In genomic region chr20:62161347-62161746, GRCh38 we compare ENCODE assay signal across 19 cellular contexts. TPM values are rescaled to one million over a fixed set of nuclear protein-coding genes. Genes with fewer than 3 reads are reported as not detected.
A peak's percentile ranks its signal among the peaks of the same experiment; 100 is the strongest.
DNase-seq lines count a peak whose midpoint lies in the region; ATAC-seq and TF ChIP-seq lines count a peak whose summit lies in the region.
"Had no signal": no experiment of that assay in that cellular context is flagged by ENCODE, and none has a peak within 500 bp of the region (broad histone marks: within the 10 kb centered on the region; RNA-seq: fewer than 3 reads in every experiment).

No MANE protein-coding gene starts in this region.

- no peak overlapping the region for H3K4me3 Mint-ChIP-seq in naive thymus-derived CD8-positive, alpha-beta T cell
- H3K4me3 Mint-ChIP-seq: dendritic cell treated with granulocyte-macrophage colony-stimulating factor and Interleukin-4, amounts not matched to agents 40 ng/mL and 50 ng/mL, for 4 days had no signal

- H3K36me3 Mint-ChIP-seq in naive thymus-derived CD8-positive, alpha-beta T cell, result peaks cover 2 to 29% (median 6%) of the 10 kb centered on the region in 3 donors

- no peak for TF ChIP-seq CTCF in RWPE1 (conservative IDR thresholded peaks at IDR 0.05; ENCODE audit: low read depth)

- no peaks in the 10 kb centered on the region for H3K27me3 Mint-ChIP-seq in naive thymus-derived CD8-positive, alpha-beta T cell
- H3K27me3 Mint-ChIP-seq: dendritic cell treated with granulocyte-macrophage colony-stimulating factor and Interleukin-4, amounts not matched to agents 40 ng/mL and 50 ng/mL, for 4 days had no signal

- POLR2A ChIA-PET in RWPE1 (lab: Yijun Ruan, JAX; ENCODE audit: low non-redundant PET), result no interaction called here
- POLR2A ChIA-PET in naive thymus-derived CD8-positive, alpha-beta T cell (lab: Charles Lee), result no interaction called here

- no peak for ATAC-seq in naive thymus-derived CD8-positive, alpha-beta T cell
- ATAC-seq in GM21737 (IDR thresholded peaks at IDR 0.05; ENCODE audit: unreplicated experiment), result no peak

- peak overlapping the region; percentile 89 for H3K27ac ChIP-seq in RWPE1
- peak overlapping the region; percentile 68 for H3K27ac ChIP-seq in epithelial cell of prostate
- H3K27ac ChIP-seq: right atrium auricular region, SJCRH30, upper lobe of left lung had no signal

- no peak overlapping the region for H3K27ac Mint-ChIP-seq in naive thymus-derived CD8-positive, alpha-beta T cell
- H3K27ac Mint-ChIP-seq: dendritic cell treated with granulocyte-macrophage colony-stimulating factor and Interleukin-4, amounts not matched to agents 40 ng/mL and 50 ng/mL, for 4 days had no signal

- H3K9me3 Mint-ChIP-seq in naive thymus-derived CD8-positive, alpha-beta T cell, result no peaks in the 10 kb centered on the region
- H3K9me3 Mint-ChIP-seq: dendritic cell treated with granulocyte-macrophage colony-stimulating factor and Interleukin-4, amounts not matched to agents 40 ng/mL and 50 ng/mL, for 4 days had no signal

- H3K4me1 Mint-ChIP-seq in naive thymus-derived CD8-positive, alpha-beta T cell, result peaks cover 2 to 11% (median 8%) of the 10 kb centered on the region in 4 donors

- DNase-seq in EL, result peak; percentile 66
- DNase-seq in RWPE1 (ENCODE audit: low spot score), result peak; percentile 98
- no peak for DNase-seq in epithelial cell of prostate (ENCODE audit: low read depth, low spot score)
- DNase-seq in myocyte (ENCODE audit: low read depth), result peak; percentile 33
- no peak for DNase-seq in naive thymus-derived CD8-positive, alpha-beta T cell
- no peak for DNase-seq in effector CD4-positive, alpha-beta T cell
- no peak for DNase-seq in T-helper 9 cell
- DNase-seq: activated T-cell treated with anti-CD3 and anti-CD28 coated beads, Interleukin-2, amount 50 U/mL, for 48 hours; hypothalamus; NCI-H1105 treated with DMSO at 0.1 percent for 48 hours; NCI-H2227 treated with DMSO at 0.1 percent for 48 hours; NK-92 treated with Interleukin-12 subunit alpha and Interleukin-12 subunit beta, amount 100 ng/mL, for 24 hours; SJCRH30; stimulated activated CD4-positive, alpha-beta T cell treated with anti-CD3 and anti-CD28 coated beads, Interleukin-4, amount 100 ng/mL, for 1 hour had no signal

- CTCF ChIA-PET in RWPE1 (lab: Yijun Ruan, JAX), result no interaction called here

RNA-seq across cellular contexts. Expression of gene SS18L1, which starts 17.8 kb away (rescaled TPM):
- 19.3 and 22.6 TPM in 2 replicates for total RNA-seq in myocyte
- 10.5 TPM for polyA plus RNA-seq in myocyte (2012)
- 10 to 100 TPM; 23.0 to 23.6 TPM for total RNA-seq in naive thymus-derived CD8-positive, alpha-beta T cell
- polyA plus RNA-seq in naive thymus-derived CD8-positive, alpha-beta T cell, result under 1 TPM; 0.39 to 0.58 (median 0.50) TPM

RNA-seq across cellular contexts. Expression of gene PSMA7, which starts 18.2 kb away (rescaled TPM):
- 334 and 371 TPM in 2 replicates for total RNA-seq in myocyte
- 317 TPM for polyA plus RNA-seq in myocyte (2012)
- total RNA-seq in naive thymus-derived CD8-positive, alpha-beta T cell, result 100 to 1,000 TPM; 178 to 185 TPM
- 100 to 1,000 TPM; 362 to 473 (median 419) TPM for polyA plus RNA-seq in naive thymus-derived CD8-positive, alpha-beta T cell

RNA-seq across cellular contexts. Expression of gene MTG2, which starts 21.5 kb away (rescaled TPM):
- total RNA-seq in myocyte, result 35.1 and 39.5 TPM in 2 replicates
- 31.2 TPM for polyA plus RNA-seq in myocyte (2012)
- total RNA-seq in naive thymus-derived CD8-positive, alpha-beta T cell, result 10 to 100 TPM; 44.2 to 45.1 TPM
- polyA plus RNA-seq in naive thymus-derived CD8-positive, alpha-beta T cell, result 10 to 100 TPM; 21.8 to 28.5 (median 21.9) TPM

RNA-seq across cellular contexts. Expression of gene LSM14B, which starts 39.1 kb away (rescaled TPM):
- total RNA-seq in myocyte, result 84.8 and 93.7 TPM in 2 replicates
- polyA plus RNA-seq in myocyte (2012), result 41.6 TPM
- 10 to 100 TPM; 53.5 to 55.8 TPM for total RNA-seq in naive thymus-derived CD8-positive, alpha-beta T cell
- 1 to 10 TPM; 1.5 to 2.4 (median 2.4) TPM for polyA plus RNA-seq in naive thymus-derived CD8-positive, alpha-beta T cell

RNA-seq across cellular contexts. Expression of gene HRH3, which starts 58.7 kb away (rescaled TPM):
- 0.08 TPM in 1 of 2 replicates, not detected in the other for total RNA-seq in myocyte
- not detected for polyA plus RNA-seq in myocyte (2012)
- total RNA-seq in naive thymus-derived CD8-positive, alpha-beta T cell, result not detected
- polyA plus RNA-seq in naive thymus-derived CD8-positive, alpha-beta T cell, result not detected
- total RNA-seq: lower leg skin, right atrium auricular region, SJCRH30, upper lobe of left lung had no signal

Comparison
In these comparisons a context has a peak if more than half of its experiments do, and no peak if none do; other contexts are left out.
1. DNase-seq: peak in EL (single experiment), RWPE1 (single experiment) and myocyte (single experiment); none in epithelial cell of prostate (single experiment), naive thymus-derived CD8-positive, alpha-beta T cell (0 of 10), effector CD4-positive, alpha-beta T cell (single experiment) and T-helper 9 cell (single experiment).